ENCODE assay signal across 16 cellular contexts in the genomic region with DNA sequence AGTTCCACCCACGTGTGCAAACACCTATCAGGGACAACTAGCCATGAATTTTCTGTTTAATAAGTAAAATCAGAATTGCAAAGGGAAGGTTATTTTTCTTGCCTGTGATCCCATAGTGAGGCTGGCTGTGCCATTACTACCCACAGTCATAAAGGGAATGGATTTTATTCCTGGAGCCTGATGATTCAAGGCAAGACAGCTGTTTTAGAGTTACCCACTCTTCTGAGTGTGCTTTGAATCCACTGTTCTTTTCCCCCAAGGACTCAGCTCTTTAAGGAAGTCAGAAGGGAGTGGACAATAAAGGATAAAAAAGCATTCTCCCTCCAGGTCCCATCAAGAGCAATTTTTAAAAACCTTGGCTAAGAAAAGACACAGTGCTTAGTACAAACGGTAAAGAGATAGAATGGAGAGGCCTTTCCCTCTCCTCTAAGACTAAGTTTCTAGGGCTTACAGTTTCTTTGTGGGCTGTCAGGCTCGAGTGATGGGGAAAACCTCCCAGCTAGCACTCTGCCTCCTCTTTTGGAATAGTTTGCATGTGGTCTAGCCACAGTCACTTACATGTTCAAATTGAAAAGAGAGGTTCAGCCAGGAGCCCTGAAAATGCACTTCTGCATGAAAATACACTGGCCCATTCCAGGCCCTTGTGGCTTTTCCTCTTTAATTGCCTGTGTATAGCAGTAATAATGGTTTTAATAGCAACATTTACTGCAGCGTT. TPM values are rescaled to one million over a fixed set of nuclear protein-coding genes. Genes with fewer than 3 reads are reported as not detected.
DNase-seq lines count a peak whose midpoint lies in the region; ATAC-seq, FAIRE-seq and TF ChIP-seq lines count a peak whose summit lies in the region.
"Had no signal": no experiment of that assay in that cellular context is flagged by ENCODE, and none has a peak within 500 bp of the region (broad histone marks: within the 10 kb centered on the region; RNA-seq: fewer than 3 reads in every experiment).

No MANE protein-coding gene starts in this region.

- WGBS in GM12878 (ENCODE audit: insufficient coverage, insufficient replicate concordance, low lambda C conversion rate, missing lambda C conversion rate), result under 1% methylated on average over 4 of the region's 4 CpGs
- 76% methylated on average over 4 of the region's 4 CpGs for WGBS in right cardiac atrium

- peaks cover 45% of the 10 kb centered on the region for H3K4me1 ChIP-seq in GM12878 (ENCODE audit: control insufficient read depth, insufficient read depth, low read length)
- H3K4me1 ChIP-seq in right cardiac atrium (ENCODE audit: control insufficient read depth, insufficient read depth, low read length), result peaks cover 1% of the 10 kb centered on the region

- no TSS peak for BruUV-seq in GM12878 (replicated peaks; lab: Mats Ljungman, UMichigan)

- no peak for TF ChIP-seq POLR2A in GM12878 (IDR thresholded peaks at IDR 0.05; ENCODE audit: low read depth, low read length)

- TF ChIP-seq RAD21 in GM12878 (IDR thresholded peaks at IDR 0.05; ENCODE audit: insufficient read depth, low read depth, low read length), result no peak

- H3K4me3 ChIP-seq in GM12878 (no peak overlapping the region), MG63 (no peak overlapping the region), right cardiac atrium (ENCODE audit: low read length) (no peak overlapping the region)
- H3K4me3 ChIP-seq: BLaER1, cardiac muscle cell, gastroesophageal sphincter, smooth muscle cell had no signal

- FAIRE-seq in GM12878 (lab: Jason Lieb, UNC), result no peak
- FAIRE-seq: endometrium had no signal

- peaks cover 1% of the 10 kb centered on the region; the same call in 1 of the 2 replicates for H3K79me2 ChIP-seq in GM12878 (ENCODE audit: control insufficient read depth, insufficient read depth, low read length)

- H4K20me1 ChIP-seq in GM12878 (ENCODE audit: control insufficient read depth, insufficient read depth), result peaks cover 31% of the 10 kb centered on the region

- intact Hi-C loops in GM12878 (cut with micrococcal nuclease; ENCODE audit: unreplicated experiment), result loop anchor here (5.0 kb wide), 1 partner anchor 171 kb away; no protein-coding TSS in a partner anchor
- intact Hi-C loops in right cardiac atrium (cut with DNase I), result loop anchor here in 2 of 4 donors (5.0 to 10.0 kb wide), 2 partner anchors 176 to 322 kb away; no protein-coding TSS in a partner anchor

- in situ Hi-C loops in GM12878 (cut with MboI), result no loop called here

- DNase-seq in GM12878 (ENCODE audit: low read depth, low spot score) (peak; percentile 32), MG63 (no peak), HUDEP-2 (lab: John Stamatoyannopoulos, UW; ENCODE audit: unreplicated experiment in 76 of 76) (no peak), right cardiac atrium (no peak)
- no peak for DNase-seq in activated CD4-positive, alpha-beta T cell treated with anti-CD3 and anti-CD28 coated beads, Interleukin-2, amount 50 U/mL, for 48 hours
- DNase-seq: activated naive CD4-positive, alpha-beta T cell treated with anti-CD3 and anti-CD28 coated beads, Interleukin-2, amount 50 U/mL, for 16 hours; DND-41; NCI-H446 treated with DMSO at 0.1 percent for 48 hours had no signal

- ATAC-seq in GM18867 (IDR thresholded peaks at IDR 0.05; ENCODE audit: unreplicated experiment) (peak; percentile 51), GM21447 (IDR thresholded peaks at IDR 0.05; ENCODE audit: unreplicated experiment) (peak; percentile 56), HG03039 (IDR thresholded peaks at IDR 0.05; ENCODE audit: unreplicated experiment) (peak; percentile 58), GM12878 (peak; percentile 59), right cardiac atrium (no peak)
- ATAC-seq: gastroesophageal sphincter had no signal

- no peaks in the 10 kb centered on the region for H3K27me3 ChIP-seq in GM12878 (replicated peaks in 1 of 2; ENCODE audit: control insufficient read depth in 2 of 2, insufficient read depth in 2 of 2, low read length in 1 of 2)
- no peaks in the 10 kb centered on the region for H3K27me3 ChIP-seq in MG63
- no peaks in the 10 kb centered on the region for H3K27me3 ChIP-seq in right cardiac atrium (ENCODE audit: control insufficient read depth, insufficient read depth)

- H3K36me3 ChIP-seq in GM12878 (ENCODE audit: control insufficient read depth in 2 of 2, insufficient read depth in 2 of 2, low read length in 1 of 2), result peaks cover 0 to 1% of the 10 kb centered on the region in 2 experiments; a peak in 3 of 4 replicates
- no peaks in the 10 kb centered on the region for H3K36me3 ChIP-seq in MG63
- H3K36me3 ChIP-seq: cardiac muscle cell, gastroesophageal sphincter had no signal

- H3K4me2 ChIP-seq in GM12878 (ENCODE audit: control insufficient read depth, insufficient read depth), result peak overlapping the region; percentile 58
- H3K4me2 ChIP-seq: BLaER1, smooth muscle cell had no signal

- CTCF ChIA-PET in GM12878 (lab: Yijun Ruan, JAX), result interaction anchor here (0.6 to 1.5 kb wide), 7 partner anchors 9 to 346 kb away, joined by 3 to 4 read pairs (median 3); no protein-coding TSS in a partner anchor

- no peak for TF ChIP-seq EP300 in GM12878 (IDR thresholded peaks at IDR 0.05; ENCODE audit: borderline replicate concordance in 1 of 2, control insufficient read depth in 1 of 2, low read depth in 2 of 2, low read length in 2 of 2)

- peak overlapping the region; percentile 33; the same call in 1 of the 2 replicates for H3K27ac ChIP-seq in GM12878 (ENCODE audit: control insufficient read depth, insufficient read depth)
- no peak overlapping the region for H3K27ac ChIP-seq in right cardiac atrium (ENCODE audit: low read length)
- H3K27ac ChIP-seq: BLaER1, cardiac muscle cell, gastroesophageal sphincter had no signal

- no peaks in the 10 kb centered on the region for H3K9me3 ChIP-seq in GM12878 (replicated peaks; ENCODE audit: control insufficient read depth, insufficient read depth, low read length)
- H3K9me3 ChIP-seq in MG63, result no peaks in the 10 kb centered on the region
- H3K9me3 ChIP-seq in right cardiac atrium (ENCODE audit: control insufficient read depth, low read length), result no peaks in the 10 kb centered on the region
- H3K9me3 ChIP-seq: BLaER1, gastroesophageal sphincter had no signal

- H2AFZ ChIP-seq in GM12878 (ENCODE audit: control insufficient read depth, low read depth, low read length), result no peak overlapping the region

- H3K9ac ChIP-seq in GM12878 (ENCODE audit: control insufficient read depth, insufficient read depth, low read length), result no peak overlapping the region
- H3K9ac ChIP-seq: BLaER1 had no signal

- SMC1A ChIA-PET in GM12878 (lab: Charles Lee; ENCODE audit: uncharacterized antibody, unreplicated experiment), result interaction anchor here (0.7 to 1.8 kb wide), 5 partner anchors 47 to 353 kb away, joined by 3 to 6 read pairs (median 3); no protein-coding TSS in a partner anchor

- no peak for TF ChIP-seq CTCF in GM12878 (IDR thresholded peaks at IDR 0.05 in 2 of 3, conservative IDR thresholded peaks at IDR 0.05 in 1 of 3; ENCODE audit: control insufficient read depth in 2 of 3, extremely low read depth in 1 of 3, insufficient read depth in 1 of 3, low read depth in 3 of 3, low read length in 3 of 3)

- POLR2A ChIA-PET in GM12878 (lab: Charles Lee), result no interaction called here

- RAD21 ChIA-PET in GM12878 (lab: Charles Lee; ENCODE audit: unreplicated experiment), result interaction anchor here (1.3 to 1.4 kb wide), 2 partner anchors 9 to 68 kb away, joined by 4 to 5 read pairs; no protein-coding TSS in a partner anchor

TF ChIP-seq in GM12878, 131 proteins besides CTCF, POLR2A, EP300 and RAD21 (continues in another document):
- TF ChIP-seq MEF2B (IDR thresholded peaks at IDR 0.05; ENCODE audit: partially characterized antibody, poor library complexity, severe bottlenecking), result peak; percentile 24
- 0 out of 2 replicates have a peak, but pooled peaks have one; percentile 58 for TF ChIP-seq NFIC (IDR thresholded peaks at IDR 0.05; ENCODE audit: low read depth, low read length)
- peak; percentile 31; the same call in 1 of the 2 replicates for TF ChIP-seq ZNF217 (IDR thresholded peaks at IDR 0.05)
- no peak for TF ChIP-seq MYB (IDR thresholded peaks at IDR 0.05; ENCODE audit: borderline replicate concordance, low read depth, low read length)
- TF ChIP-seq EED (IDR thresholded peaks at IDR 0.05; ENCODE audit: low read depth), result peak; percentile 40; the same call in 1 of the 2 replicates
- TF ChIP-seq POU2F2 (IDR thresholded peaks at IDR 0.05; ENCODE audit: borderline replicate concordance, low read depth, low read length), result peak; percentile 73; the same call in 1 of the 3 replicates
- TF ChIP-seq POLR2AphosphoS5 (IDR thresholded peaks at IDR 0.05; ENCODE audit: low read length), result no peak
- peak; percentile 55 for TF ChIP-seq IKZF1 (conservative IDR thresholded peaks at IDR 0.05)

RNA-seq across cellular contexts. Expression of a gene that starts 5.1 kb away (rescaled TPM):
- total RNA-seq in GM12878 (2013; cell fraction: nucleolus; rRNA removed), result not detected in 2 replicates
- total RNA-seq in GM12878 (2014; rRNA removed) (0.06 TPM in 1 of 2 replicates, not detected in the other), GM12878 (2014; rRNA removed; fragmentation: Illumina TruSeq; extraction: Trizol) (not detected in 2 replicates), GM12878 (2021) (0.16 TPM in 1 of 2 replicates, not detected in the other), right cardiac atrium (10 to 100 TPM in 1 of 4 donors, 1 to 10 TPM in 3; 3.5 to 13.8 (median 6.2) TPM)
- polyA plus RNA-seq in GM12878 (2011; ENCODE audit: low read depth), result 0.16 TPM
- polyA plus RNA-seq in GM12878 (2011; rRNA removed) (not detected in 2 replicates), GM12878 (2014; fragmentation: Illumina TruSeq; extraction: Trizol) (0.08 and 0.09 TPM in 2 replicates), GM12878 (2014; fragmentation: Nextera tagmentation; extraction: Ambion mirVana) (under 1 TPM in 1 of 2 experiments, not detected in 1; 0.14 TPM), GM12878 (2014; rRNA removed) (0.85 TPM in 1 of 2 replicates, not detected in the other), GM12878 (2016; fragmentation: Nextera tagmentation; extraction: Ambion mirVana) (under 1 TPM; 0.09 to 0.15 TPM), right cardiac atrium (4.4 TPM)
- not detected in 2 replicates for polyA plus RNA-seq in GM12878 (2011; cell fraction: cytosol; rRNA removed)
- not detected in 2 replicates for polyA plus RNA-seq in GM12878 (2011; cell fraction: nucleus; rRNA removed)
- 0.14 and 0.49 TPM in 2 replicates for polyA plus RNA-seq in GM12878 (2012)
- not detected in 2 replicates for polyA minus RNA-seq in GM12878 (2011; rRNA and poly(A)+ RNA removed)
- polyA minus RNA-seq in GM12878 (2011; cell fraction: cytosol; rRNA and poly(A)+ RNA removed), result not detected in 2 replicates
- not detected in 2 replicates for polyA minus RNA-seq in GM12878 (2011; cell fraction: nucleus; rRNA and poly(A)+ RNA removed)
- not detected in 2 replicates for total RNA-seq in MG63 (2014; rRNA removed; shearing (Covaris generic); ENCODE audit: low replicate concordance)
- total RNA-seq: smooth muscle cell had no signal
- polyA plus RNA-seq: smooth muscle cell had no signal

Comparison
In these comparisons a context has a peak if more than half of its experiments do, and no peak if none do; other contexts are left out.
1. ATAC-seq: peak in GM18867 (single experiment), GM21447 (single experiment), HG03039 (single experiment) and GM12878 (single experiment); none in right cardiac atrium (0 of 2).